In genomic region chr10:105535478-105535877, GRCh38 we compare ENCODE assay signal across 24 cellular contexts.
"Had no signal": no experiment of that assay in that cellular context is flagged by ENCODE, and none has a peak within 500 bp of the region (broad histone marks: within the 10 kb centered on the region; RNA-seq: fewer than 3 reads in every experiment).

No MANE protein-coding gene starts in this region.

- H3K9me3 ChIP-seq: colonic mucosa, gastrocnemius medialis had no signal

- H3K27me3 ChIP-seq: colonic mucosa, dorsolateral prefrontal cortex, esophagus muscularis mucosa, esophagus squamous epithelium, foreskin keratinocyte, gastrocnemius medialis, gastroesophageal sphincter, heart left ventricle, heart right ventricle had no signal

- DNase-seq: colonic mucosa; cortex of kidney; dermis blood vessel endothelial cell; dorsolateral prefrontal cortex; effector CD4-positive, alpha-beta T cell; effector CD8-positive, alpha-beta T cell; effector memory CD4-positive, alpha-beta T cell; effector memory CD8-positive, alpha-beta T cell; endodermal cell; erythroblast; esophagus squamous epithelium; foreskin fibroblast; foreskin keratinocyte; foreskin melanocyte; gastrocnemius medialis; glutamatergic neuron; head of caudate nucleus; heart left ventricle; heart right ventricle had no signal

- H3K4me3 ChIP-seq: colonic mucosa, coronary artery, dorsolateral prefrontal cortex, esophagus muscularis mucosa, esophagus squamous epithelium, gastrocnemius medialis, gastroesophageal sphincter, heart left ventricle, heart right ventricle had no signal

- H3K36me3 ChIP-seq: colonic mucosa, esophagus muscularis mucosa, esophagus squamous epithelium, gastrocnemius medialis, gastroesophageal sphincter, heart left ventricle, heart right ventricle had no signal

- ATAC-seq: effector memory CD8-positive, alpha-beta T cell; esophagus mucosa; foreskin keratinocyte; gastrocnemius medialis; gastroesophageal sphincter; heart left ventricle; heart right ventricle had no signal

- H3K27ac ChIP-seq: colonic mucosa, coronary artery, dorsolateral prefrontal cortex, epithelial cell of prostate, esophagus muscularis mucosa, esophagus squamous epithelium, foreskin keratinocyte, gastrocnemius medialis, gastroesophageal sphincter, heart left ventricle, heart right ventricle had no signal

- H3K4me1 ChIP-seq: colonic mucosa, esophagus muscularis mucosa, esophagus squamous epithelium, foreskin keratinocyte, gastrocnemius medialis, gastroesophageal sphincter, heart left ventricle, heart right ventricle had no signal
